1 cellular context compared by ENCODE assay signal in genomic region chr12:9951026-9951652, GRCh38.
TF ChIP-seq lines count a peak whose summit lies in the region.

No MANE protein-coding gene starts in this region.

TF ChIP-seq in GM23338, 12 proteins besides CTCF, POLR2A, EP300 and RAD21 (continued from another document):
- TF ChIP-seq REST (IDR thresholded peaks at IDR 0.05; ENCODE audit: unreplicated experiment) (no peak), POLR2AphosphoS5 (IDR thresholded peaks at IDR 0.05; ENCODE audit: low read depth) (no peak), CREB1 (CRISPR knock-in tag; IDR thresholded peaks at IDR 0.05; ENCODE audit: low read depth) (no peak), JUNB (IDR thresholded peaks at IDR 0.05; ENCODE audit: unreplicated experiment) (no peak), ZNF462 (CRISPR knock-in tag; IDR thresholded peaks at IDR 0.05) (no peak), ZNF331 (CRISPR knock-in tag; IDR thresholded peaks at IDR 0.05; ENCODE audit: low read depth) (no peak), ETS1 (IDR thresholded peaks at IDR 0.05) (no peak)
